20 cellular contexts compared by ENCODE assay signal in the genomic region with DNA sequence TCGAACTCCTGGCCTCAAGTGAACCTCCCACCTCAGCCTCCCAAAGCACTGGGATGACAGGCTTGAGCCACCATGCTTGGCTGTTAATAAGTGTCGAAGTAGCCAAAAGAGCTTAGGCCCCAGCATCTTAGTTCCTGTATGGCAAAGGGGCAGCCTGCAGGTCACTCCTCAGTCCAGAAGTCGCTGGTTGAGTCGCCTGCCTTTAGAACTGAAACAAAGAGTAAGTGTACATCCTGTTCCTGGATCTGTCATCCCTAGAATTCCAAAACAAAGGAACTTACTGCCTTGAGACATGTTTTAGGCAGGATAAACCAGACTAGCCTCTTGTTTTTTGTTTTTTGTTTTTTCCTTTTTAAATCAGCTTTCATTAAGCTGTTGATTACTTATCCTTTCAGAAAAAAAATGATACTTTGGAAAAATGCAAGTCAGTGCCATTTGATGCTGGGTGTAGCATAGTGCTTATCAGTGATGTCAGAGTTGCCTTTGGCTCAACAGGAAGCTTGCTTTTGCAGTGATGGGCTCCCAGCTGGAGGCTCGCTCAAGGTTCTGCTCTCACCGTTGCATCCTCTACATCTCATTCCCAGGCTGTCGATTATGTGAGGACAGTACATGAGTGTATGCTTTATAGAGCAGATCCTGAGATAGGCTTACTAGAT. TPM values are rescaled to one million over a fixed set of nuclear protein-coding genes. Genes with fewer than 3 reads are reported as not detected.
DNase-seq lines count a peak whose midpoint lies in the region; ATAC-seq and TF ChIP-seq lines count a peak whose summit lies in the region.
"Had no signal": no experiment of that assay in that cellular context is flagged by ENCODE, and none has a peak within 500 bp of the region (broad histone marks: within the 10 kb centered on the region; RNA-seq: fewer than 3 reads in every experiment).

No MANE protein-coding gene starts in this region.

- WGBS in heart right ventricle, 2 donors, result 60 to 67% methylated on average over 7 of the region's 7 CpGs

- peaks cover 0 to 12% (median 0%) of the 10 kb centered on the region in 9 donors for H3K4me1 ChIP-seq in heart right ventricle

- peak overlapping the region in 7 of 10 donors; percentile 1 to 62 (median 32) for H3K27ac ChIP-seq in heart right ventricle
- H3K27ac ChIP-seq: HL-60, RWPE1 had no signal

- TF ChIP-seq CTCF in heart right ventricle (IDR thresholded peaks at IDR 0.05) (no peak), choroid plexus epithelial cell (conservative IDR thresholded peaks at IDR 0.05; ENCODE audit: low read depth, low read length) (no peak)

- H3K4me3 ChIP-seq in heart right ventricle, result no peak overlapping the region
- H3K4me3 ChIP-seq in choroid plexus epithelial cell (ENCODE audit: low read depth, low read length), result no peak overlapping the region

- no peaks in the 10 kb centered on the region for H3K9me3 ChIP-seq in heart right ventricle

- intact Hi-C loops in heart right ventricle (cut with DNase I), result loop anchor here in 2 of 10 donors (10.0 kb wide), 1 partner anchor 138 kb away; no protein-coding TSS in a partner anchor
- intact Hi-C loops in Right ventricle myocardium inferior (cut with DNase I), result no loop called here

- peaks cover 0 to 100% (median 25%) of the 10 kb centered on the region in 9 donors for H3K36me3 ChIP-seq in heart right ventricle

- ATAC-seq in heart right ventricle (peak in 7 of 8 donors; percentile 38 to 84 (median 73)), Right ventricle myocardium inferior (no peak), HG03039 (IDR thresholded peaks at IDR 0.05; ENCODE audit: unreplicated experiment) (no peak), GM19452 (IDR thresholded peaks at IDR 0.05; ENCODE audit: unreplicated experiment) (no peak), HG03097 (IDR thresholded peaks at IDR 0.05; ENCODE audit: low FRiP score, unreplicated experiment) (no peak)
- ATAC-seq: PC-3 had no signal

- DNase-seq in heart right ventricle (no peak), Right ventricle myocardium inferior (ENCODE audit: missing footprints) (no peak), choroid plexus epithelial cell (ENCODE audit: low read depth) (peak; percentile 41), iris pigment epithelial cell (ENCODE audit: low read depth) (peak; percentile 22), pulmonary artery endothelial cell (ENCODE audit: low read depth, low spot score) (peak; percentile 54)
- DNase-seq: 8988T; CD4-positive, alpha-beta memory T cell; H9; NCI-H1436 treated with DMSO at 0.1 percent for 48 hours; NCI-H2029 treated with DMSO at 0.1 percent for 48 hours; NCI-H2171 treated with DMSO at 0.1 percent for 48 hours; NCI-H510A; NCI-H774; PC-3 had no signal

- no peaks in the 10 kb centered on the region for H3K27me3 ChIP-seq in heart right ventricle

RNA-seq across cellular contexts. Expression of gene ACTR5, which starts 9.0 kb away (rescaled TPM):
- total RNA-seq in heart right ventricle (1 to 10 TPM; 1.5 to 4.1 (median 2.8) TPM), Right ventricle myocardium inferior (2.6 TPM), pulmonary artery endothelial cell (11.5 and 14.0 TPM in 2 replicates)
- 1 to 10 TPM; 4.0 to 5.4 TPM for polyA plus RNA-seq in heart right ventricle

RNA-seq across cellular contexts. Expression of gene SLC32A1, which starts 33.0 kb away (rescaled TPM):
- not detected for total RNA-seq in heart right ventricle
- polyA plus RNA-seq in heart right ventricle, result not detected
- not detected for total RNA-seq in Right ventricle myocardium inferior
- total RNA-seq in pulmonary artery endothelial cell, result not detected in 2 replicates
- total RNA-seq: CD4-positive, alpha-beta memory T cell; PC-3 had no signal
- polyA plus RNA-seq: BJ; CD4-positive, alpha-beta memory T cell had no signal

RNA-seq across cellular contexts. Expression of gene PPP1R16B, which starts 48.2 kb away (rescaled TPM):
- total RNA-seq in heart right ventricle, result 10 to 100 TPM in 2 of 10 donors, 1 to 10 TPM in 8; 2.7 to 13.8 (median 6.6) TPM
- polyA plus RNA-seq in heart right ventricle, result 1 to 10 TPM; 2.5 to 5.4 TPM
- total RNA-seq in Right ventricle myocardium inferior, result 9.0 TPM
- 118 and 144 TPM in 2 replicates for total RNA-seq in pulmonary artery endothelial cell
- polyA plus RNA-seq: BJ had no signal

Comparison
In these comparisons a context has a peak if more than half of its experiments do, and no peak if none do; other contexts are left out.
1. ATAC-seq: peak in heart right ventricle (7 of 8); none in Right ventricle myocardium inferior (single experiment), HG03039 (single experiment), GM19452 (single experiment) and HG03097 (single experiment).
2. DNase-seq: peak in choroid plexus epithelial cell (single experiment), iris pigment epithelial cell (single experiment) and pulmonary artery endothelial cell (single experiment); none in heart right ventricle (0 of 2) and Right ventricle myocardium inferior (single experiment).